In genomic region chr16:353404-354285, GRCh38 we compare ENCODE assay signal across 9 cellular contexts. TPM values are rescaled to one million over a fixed set of nuclear protein-coding genes. Genes with fewer than 3 reads are reported as not detected.
DNase-seq lines count a peak whose midpoint lies in the region; FAIRE-seq and TF ChIP-seq lines count a peak whose summit lies in the region.
"Had no signal": no experiment of that assay in that cellular context is flagged by ENCODE, and none has a peak within 500 bp of the region (broad histone marks: within the 10 kb centered on the region; RNA-seq: fewer than 3 reads in every experiment).

No MANE protein-coding gene starts in this region.

- WGBS in HUES64 = 68% methylated on average over 25 of the region's 25 CpGs

- peaks cover 8 to 12% of the 10 kb centered on the region in 2 donors for H3K36me3 Mint-ChIP-seq in CD14-positive monocyte
- peaks cover 5% of the 10 kb centered on the region for H3K36me3 Mint-ChIP-seq in nephron (ENCODE audit: low read depth)

- H3K9me3 Mint-ChIP-seq in CD14-positive monocyte (peaks cover 0 to 2% (median 0%) of the 10 kb centered on the region in 7 donors), nephron (no peaks in the 10 kb centered on the region)

- no peaks in the 10 kb centered on the region for H3K9me3 ChIP-seq in HUES64 (ENCODE audit: insufficient read depth, low read depth, low read length)

- TF ChIP-seq CTCF in CD14-positive monocyte (IDR thresholded peaks at IDR 0.05) (no peak), dorsolateral prefrontal cortex (IDR thresholded peaks at IDR 0.05 in 54 of 56, conservative IDR thresholded peaks at IDR 0.05 in 2 of 56; ENCODE audit: low read depth in 1 of 56, partially characterized antibody in 56 of 56) (no peak), nephron (IDR thresholded peaks at IDR 0.05; ENCODE audit: unreplicated experiment in 3 of 3) (no peak), GM13977 (IDR thresholded peaks at IDR 0.05; ENCODE audit: extremely low read depth, insufficient read depth, missing control alignments) (no peak)

- no peak for FAIRE-seq in RCC 7860 (lab: Jason Lieb, UNC)
- FAIRE-seq: colon had no signal

- no peak overlapping the region for H3K4me3 Mint-ChIP-seq in CD14-positive monocyte
- peak overlapping the region; percentile 70 to 73 (median 72) for H3K4me3 Mint-ChIP-seq in nephron

- DNase-seq in CD14-positive monocyte (ENCODE audit: low spot score) (peak; percentile 47), dorsolateral prefrontal cortex (no peak), RCC 7860 (ENCODE audit: low spot score) (no peak), NCI-H69 (lab: John Stamatoyannopoulos, UW) (no peak), amygdala (lab: John Stamatoyannopoulos, UW) (no peak), GM13977 (ENCODE audit: low spot score) (no peak)

- peak overlapping the region; percentile 68 for H3K4me3 ChIP-seq in HUES64 (ENCODE audit: low read length)
- H3K4me3 ChIP-seq in dorsolateral prefrontal cortex = peak overlapping the region; percentile 32 to 84 (median 60)

- H3K27me3 Mint-ChIP-seq in CD14-positive monocyte (ENCODE audit: low read depth in 3 of 3) (peaks cover 0 to 4% (median 3%) of the 10 kb centered on the region in 3 donors), nephron (ENCODE audit: low read depth) (no peaks in the 10 kb centered on the region)

- peak overlapping the region; percentile 72; the same call in 1 of the 2 replicates for H3K9ac ChIP-seq in HUES64 (ENCODE audit: low read depth, low read length)

- in situ Hi-C loops in GM13977 (cut with MboI; ENCODE audit: low pct_unique_long_range_greater_than_20kb, low sequenced_read_pairs, unreplicated experiment) = no loop called here

- intact Hi-C loops in CD14-positive monocyte (cut with micrococcal nuclease) (loop anchor here (2.0 to 5.0 kb wide), 4 partner anchors 29 to 126 kb away; partner anchors contain the start of genes FAM234A (in 1 of the 2) and LUC7L (in 1 of the 2)), dorsolateral prefrontal cortex (cut with DNase I) (loop anchor here (2.0 to 5.0 kb wide), 4 partner anchors 44 to 236 kb away; partner anchors contain the start of genes FAM234A (in 1 of the 2), LUC7L (in 1 of the 2) and NME4 (in 1 of the 2))

- H3K4me1 Mint-ChIP-seq in CD14-positive monocyte (peaks cover 27% of the 10 kb centered on the region), nephron (peaks cover 12% of the 10 kb centered on the region)

- H3K27ac Mint-ChIP-seq in CD14-positive monocyte = peak overlapping the region in 3 of 7 donors; percentile 16 to 70 (median 61)
- peak overlapping the region in 1 of 3 experiments; percentile 30 for H3K27ac Mint-ChIP-seq in nephron

- no peak overlapping the region for H3K27ac ChIP-seq in HUES64 (ENCODE audit: low read depth, low read length)
- H3K27ac ChIP-seq in dorsolateral prefrontal cortex = peak overlapping the region in 54 of 59 donors; percentile 33 to 88 (median 73)

- H3K36me3 ChIP-seq in HUES64 (ENCODE audit: insufficient read depth, low read length) = peaks cover 13% of the 10 kb centered on the region

- H3K27me3 ChIP-seq in HUES64 (ENCODE audit: insufficient read depth, low read length) = no peaks in the 10 kb centered on the region
- H3K27me3 ChIP-seq in dorsolateral prefrontal cortex = no peaks in the 10 kb centered on the region

- no peaks in the 10 kb centered on the region for H3K4me1 ChIP-seq in HUES64 (ENCODE audit: insufficient read depth, low read length)

RNA-seq across cellular contexts. Expression of gene AXIN1, which starts 1.1 kb away (rescaled TPM):
- polyA plus RNA-seq in CD14-positive monocyte = under 1 TPM; 0.30 to 0.74 TPM
- polyA plus RNA-seq in HUES64 (2013, experiment 1 of 2) = 23.7 TPM
- polyA plus RNA-seq in HUES64 (2013, experiment 2 of 2) = 22.8 TPM
- 10 to 100 TPM; 13.3 to 34.4 (median 19.8) TPM for total RNA-seq in dorsolateral prefrontal cortex

RNA-seq across cellular contexts. Expression of gene MRPL28, which starts 16.7 kb away (rescaled TPM):
- 10 to 100 TPM; 88.1 to 88.5 TPM for polyA plus RNA-seq in CD14-positive monocyte
- polyA plus RNA-seq in HUES64 (2013, experiment 1 of 2) = 82.0 TPM
- 77.9 TPM for polyA plus RNA-seq in HUES64 (2013, experiment 2 of 2)
- 10 to 100 TPM; 38.3 to 94.6 (median 65.9) TPM for total RNA-seq in dorsolateral prefrontal cortex

RNA-seq across cellular contexts. Expression of gene PGAP6, which starts 28.1 kb away (rescaled TPM):
- polyA plus RNA-seq in CD14-positive monocyte = 10 to 100 TPM; 18.2 to 39.8 TPM
- 50.5 TPM for polyA plus RNA-seq in HUES64 (2013, experiment 1 of 2)
- 61.3 TPM for polyA plus RNA-seq in HUES64 (2013, experiment 2 of 2)
- 10 to 100 TPM; 16.0 to 41.4 (median 25.9) TPM for total RNA-seq in dorsolateral prefrontal cortex

RNA-seq across cellular contexts. Expression of gene NME4, which starts 43.4 kb away (rescaled TPM):
- 10 to 100 TPM; 26.9 to 31.4 TPM for polyA plus RNA-seq in CD14-positive monocyte
- polyA plus RNA-seq in HUES64 (2013, experiment 1 of 2) = 240 TPM
- 284 TPM for polyA plus RNA-seq in HUES64 (2013, experiment 2 of 2)
- total RNA-seq in dorsolateral prefrontal cortex = 10 to 100 TPM; 27.9 to 89.2 (median 49.4) TPM

RNA-seq across cellular contexts. Expression of gene DECR2, which starts 48.0 kb away (rescaled TPM):
- 1 to 10 TPM; 5.7 to 8.7 TPM for polyA plus RNA-seq in CD14-positive monocyte
- polyA plus RNA-seq in HUES64 (2013, experiment 1 of 2) = 12.8 TPM
- 15.0 TPM for polyA plus RNA-seq in HUES64 (2013, experiment 2 of 2)
- total RNA-seq in dorsolateral prefrontal cortex = 10 to 100 TPM in 108 of 120 experiments, 1 to 10 TPM in 12; 7.2 to 23.9 (median 13.5) TPM

Comparison
In these comparisons a context has a peak if more than half of its experiments do, and no peak if none do; other contexts are left out.
1. H3K4me3 Mint-ChIP-seq: peak in nephron (3 of 3); none in CD14-positive monocyte (0 of 2).